17 cellular contexts compared by ENCODE assay signal in the genomic region with DNA sequence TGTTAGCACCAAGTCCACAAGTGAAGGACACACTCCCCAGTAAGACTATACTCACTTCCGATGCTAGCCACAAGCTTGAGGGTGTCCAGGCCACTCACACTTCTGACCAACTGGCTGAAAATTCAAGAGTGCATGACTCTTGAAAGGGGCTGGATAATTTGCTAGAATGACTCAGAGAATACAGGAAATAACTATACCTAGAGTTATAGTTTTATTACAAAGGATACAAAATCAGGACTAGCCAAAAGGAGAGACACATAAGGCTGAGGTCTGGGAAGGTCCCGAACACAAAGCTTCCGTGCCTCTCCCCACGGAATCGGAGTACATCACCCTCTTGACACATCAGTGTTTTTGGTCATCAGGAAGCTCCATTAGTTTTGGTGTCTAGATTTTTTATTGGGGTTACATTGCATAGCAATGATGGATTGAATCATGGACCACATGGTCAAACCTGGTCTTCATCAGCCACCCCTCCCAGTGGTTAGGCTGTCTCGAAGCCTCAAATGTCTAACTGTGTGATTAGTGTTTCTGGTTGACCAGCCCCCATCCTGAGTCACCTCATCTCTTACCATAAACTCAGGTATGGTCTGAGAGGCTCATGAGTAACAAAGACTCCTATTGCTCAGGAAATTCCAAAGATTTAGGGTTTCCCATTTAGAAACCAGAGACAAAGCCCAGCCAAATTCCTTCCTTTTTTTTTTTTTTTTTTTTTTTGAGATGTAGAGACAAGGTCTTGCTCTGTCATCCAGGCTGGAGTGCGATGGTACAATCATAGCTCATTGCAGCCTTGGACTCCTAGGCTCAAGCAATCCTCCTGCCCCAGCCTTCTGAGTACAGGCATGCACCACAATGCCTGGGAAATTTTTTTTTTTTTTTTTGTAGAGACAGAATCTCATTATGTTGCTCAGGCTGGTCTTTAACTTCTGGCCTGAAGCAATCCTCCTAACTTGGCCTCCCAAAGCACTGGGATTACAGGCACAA.
DNase-seq lines count a peak whose midpoint lies in the region; ATAC-seq, FAIRE-seq and TF ChIP-seq lines count a peak whose summit lies in the region.
"Had no signal": no experiment of that assay in that cellular context is flagged by ENCODE, and none has a peak within 500 bp of the region (broad histone marks: within the 10 kb centered on the region; RNA-seq: fewer than 3 reads in every experiment).

No MANE protein-coding gene starts in this region.

- peaks cover 3% of the 10 kb centered on the region for H3K9me3 Mint-ChIP-seq in activated CD4-positive, alpha-beta T cell treated with anti-CD3 and anti-CD28 coated beads, Interleukin-2, amount 10 ng/mL, durations not matched to agents 7 days and 5 days

- H3K27ac Mint-ChIP-seq in activated CD4-positive, alpha-beta T cell treated with anti-CD3 and anti-CD28 coated beads, Interleukin-2, amount 10 ng/mL, durations not matched to agents 7 days and 5 days: no peak overlapping the region

- POLR2A ChIA-PET in activated CD4-positive, alpha-beta T cell treated with anti-CD3 and anti-CD28 coated beads, Interleukin-2, amount 10 ng/mL, durations not matched to agents 7 days and 5 days (lab: Charles Lee): no interaction called here

- H3K4me3 Mint-ChIP-seq in activated CD4-positive, alpha-beta T cell treated with anti-CD3 and anti-CD28 coated beads, Interleukin-2, amount 10 ng/mL, durations not matched to agents 7 days and 5 days: no peak overlapping the region

- no peaks in the 10 kb centered on the region for H3K36me3 Mint-ChIP-seq in activated CD4-positive, alpha-beta T cell treated with anti-CD3 and anti-CD28 coated beads, Interleukin-2, amount 10 ng/mL, durations not matched to agents 7 days and 5 days (ENCODE audit: low read depth)

- no peak for TF ChIP-seq POLR2A in H54 (IDR thresholded peaks at IDR 0.05; ENCODE audit: low read depth, low read length)

- in situ Hi-C loops in GM13977 (cut with MboI; ENCODE audit: low pct_unique_long_range_greater_than_20kb, low sequenced_read_pairs, unreplicated experiment): no loop called here

- TF ChIP-seq CTCF in foreskin fibroblast (IDR thresholded peaks at IDR 0.05; ENCODE audit: low read depth, low read length) (no peak), GM13977 (IDR thresholded peaks at IDR 0.05; ENCODE audit: extremely low read depth, insufficient read depth, missing control alignments) (no peak)

- no peak overlapping the region for H3K4me3 ChIP-seq in foreskin fibroblast (ENCODE audit: low read depth in 1 of 2, low read length in 2 of 2)
- H3K4me3 ChIP-seq: lower lobe of right lung, ovary had no signal

- FAIRE-seq in H54 (lab: Jason Lieb, UNC): peak; percentile 97
- FAIRE-seq: HepG2 had no signal

- H3K4me1 Mint-ChIP-seq in activated CD4-positive, alpha-beta T cell treated with anti-CD3 and anti-CD28 coated beads, Interleukin-2, amount 10 ng/mL, durations not matched to agents 7 days and 5 days: no peaks in the 10 kb centered on the region

- DNase-seq in H54 (ENCODE audit: insufficient read length, low spot score) (peak; percentile 60), T1000 (lab: John Stamatoyannopoulos, UW) (peak; percentile 100), foreskin fibroblast (peak; percentile 98 to 99), foreskin melanocyte (no peak), GM13977 (ENCODE audit: low spot score) (no peak)
- no peak for DNase-seq in activated CD4-positive, alpha-beta T cell treated with anti-CD3 and anti-CD28 coated beads, Interleukin-2, amount 10 ng/mL, durations not matched to agents 7 days and 5 days
- DNase-seq: activated CD4-positive, alpha-beta T cell treated with anti-CD3 and anti-CD28 coated beads for 48 hours; activated effector memory CD4-positive, alpha-beta T cell treated with Interleukin-2 at 50 U/mL for 16 hours; DND-41; lower lobe of right lung; NCI-H1436; NCI-H82; ovary; stimulated activated CD4-positive, alpha-beta T cell treated with anti-CD3 and anti-CD28 coated beads, Interleukin-2, amount 100 ng/mL, for 48 hours; stimulated activated naive CD8-positive, alpha-beta T cell treated with anti-CD3 and anti-CD28 coated beads, Interleukin-15, Interleukin-2, amounts not matched to agents 100 U/mL and 50 U/mL, for 24 hours had no signal

- CTCF ChIA-PET in activated CD4-positive, alpha-beta T cell treated with anti-CD3 and anti-CD28 coated beads, Interleukin-2, amount 10 ng/mL, durations not matched to agents 7 days and 5 days (lab: Charles Lee): interaction anchor here (0.6 kb wide), 1 partner anchor 163 kb away, joined by 4 read pairs; no protein-coding TSS in a partner anchor

- H3K27me3 Mint-ChIP-seq in activated CD4-positive, alpha-beta T cell treated with anti-CD3 and anti-CD28 coated beads, Interleukin-2, amount 10 ng/mL, durations not matched to agents 7 days and 5 days: no peaks in the 10 kb centered on the region

- no peak for ATAC-seq in GM19397 (IDR thresholded peaks at IDR 0.05; ENCODE audit: unreplicated experiment)
- ATAC-seq: HepG2; lower lobe of right lung; stimulated activated naive CD8-positive, alpha-beta T cell treated with anti-CD3 and anti-CD28 coated beads, Interleukin-15, Interleukin-2, amounts not matched to agents 100 U/mL and 50 U/mL, for 24 hours had no signal

Comparison
In these comparisons a context has a peak if more than half of its experiments do, and no peak if none do; other contexts are left out.
1. DNase-seq: peak in H54 (single experiment), T1000 (single experiment) and foreskin fibroblast (2 of 2); none in foreskin melanocyte (single experiment), activated CD4-positive, alpha-beta T cell treated with anti-CD3 and anti-CD28 coated beads, Interleukin-2, amount 10 ng/mL, durations not matched to agents 7 days and 5 days (single experiment) and GM13977 (single experiment).